In the genomic region with DNA sequence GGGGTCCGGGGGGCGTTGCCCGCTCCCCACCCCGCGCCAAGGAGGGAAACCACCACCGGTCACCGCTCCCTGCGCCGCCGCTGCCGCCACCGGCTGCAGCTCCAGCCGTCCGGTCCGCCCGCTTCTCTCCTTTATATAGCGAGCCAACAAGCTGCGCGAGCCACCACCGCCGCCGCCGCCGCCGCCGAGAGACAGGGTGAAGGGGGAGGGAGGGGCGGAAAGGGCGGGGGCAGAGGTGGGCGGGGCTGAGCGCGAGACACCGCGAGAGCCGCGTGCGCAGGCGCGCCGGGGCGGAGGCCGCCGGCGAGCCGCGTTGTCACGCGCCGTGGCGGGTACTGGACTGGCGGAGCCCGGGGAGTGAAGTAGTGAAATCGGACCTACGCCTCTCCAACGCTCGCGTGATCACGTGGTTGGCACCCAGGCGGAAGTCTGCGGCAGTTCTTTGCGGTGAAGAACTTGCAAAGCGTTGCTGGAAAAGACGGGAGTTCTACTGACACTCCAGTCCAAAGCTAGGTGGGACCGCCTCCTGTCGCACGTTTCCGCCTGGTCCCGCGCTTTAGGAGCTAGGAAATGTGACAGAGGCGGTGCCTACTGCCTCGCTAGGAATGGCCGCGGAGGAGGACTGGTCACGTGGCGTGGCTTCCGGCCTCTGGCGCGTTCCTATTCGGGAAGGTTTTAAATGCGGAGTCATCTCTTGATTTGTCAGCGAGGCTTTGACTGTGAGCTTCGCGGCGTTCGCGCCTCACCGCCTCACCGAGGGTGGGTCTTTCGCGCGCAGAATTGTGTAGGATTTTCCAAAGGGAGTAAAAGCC, we compare ENCODE assay signal across 8 cellular contexts. TPM values are rescaled to one million over a fixed set of nuclear protein-coding genes. Genes with fewer than 3 reads are reported as not detected.
DNase-seq lines count a peak whose midpoint lies in the region; ATAC-seq and TF ChIP-seq lines count a peak whose summit lies in the region.

A gene (minus strand): TSS at position 193 of the 812 bp plus-strand sequence. CDS start 441 bp downstream, outside the sequence.

- H3K36me3 ChIP-seq in liver (ENCODE audit: control insufficient read depth in 4 of 4, insufficient read depth in 3 of 4, low read depth in 1 of 4, low read length in 3 of 4), result peaks cover 0 to 5% (median 2%) of the 10 kb centered on the region in 4 donors

- peak within 1 kb of the TSS; percentile 96 to 100 for H3K9ac ChIP-seq in liver (ENCODE audit: low read depth in 1 of 2, low read length in 2 of 2)

- intact Hi-C loops in activated CD4-positive, alpha-beta memory T cell treated with anti-CD3 and anti-CD28 coated beads for 36 hours (cut with micrococcal nuclease), result loop anchor here (1.0 to 2.0 kb wide), 6 partner anchors 51 to 634 kb away; a partner anchor contains a TSS
- intact Hi-C loops in dorsolateral prefrontal cortex (cut with DNase I), result loop anchor here in 1 of 2 donors (2.0 kb wide), 1 partner anchor 50 kb away; no protein-coding TSS in a partner anchor

- peak in 15 of 56 donors; percentile 3 to 37 (median 23) for TF ChIP-seq CTCF in dorsolateral prefrontal cortex (IDR thresholded peaks at IDR 0.05 in 54 of 56, conservative IDR thresholded peaks at IDR 0.05 in 2 of 56; ENCODE audit: low read depth in 1 of 56, partially characterized antibody in 56 of 56)
- no peak for TF ChIP-seq CTCF in liver (IDR thresholded peaks at IDR 0.05; ENCODE audit: low read depth, low read length, missing input control)

- H3K27me3 Mint-ChIP-seq in activated CD4-positive, alpha-beta memory T cell treated with anti-CD3 and anti-CD28 coated beads for 36 hours, result peaks cover 2% of the 10 kb centered on the region

- CTCF ChIA-PET in activated CD4-positive, alpha-beta memory T cell treated with anti-CD3 and anti-CD28 coated beads for 36 hours (lab: Charles Lee), result interaction anchor here (0.7 to 1.8 kb wide), 3 partner anchors 50 to 233 kb away, joined by 3 to 5 read pairs (median 4); no protein-coding TSS in a partner anchor

- ATAC-seq in GM19438 (IDR thresholded peaks at IDR 0.05; ENCODE audit: low read depth, unreplicated experiment) (peak; percentile 68), HG03575 (IDR thresholded peaks at IDR 0.05; ENCODE audit: extremely low read depth, insufficient number of reproducible peaks, low FRiP score, unreplicated experiment) (peak; percentile 51)

- peak; percentile 98 for DNase-seq in CD1c-positive myeloid dendritic cell (ENCODE audit: extremely low spot score)
- peak; percentile 84 for DNase-seq in NCI-H82 treated with DMSO at 0.1 percent for 48 hours (lab: John Stamatoyannopoulos, UW; ENCODE audit: unreplicated experiment)
- peak; percentile 96 for DNase-seq in activated CD4-positive, alpha-beta memory T cell treated with anti-CD3 and anti-CD28 coated beads for 36 hours
- DNase-seq in dorsolateral prefrontal cortex, result peak; percentile 84 to 97 (median 94)
- peak; percentile 94 for DNase-seq in stimulated activated CD4-positive, alpha-beta T cell treated with anti-CD3 and anti-CD28 coated beads, Interleukin-4, amount 100 ng/mL, for 24 hours

- peak within 1 kb of the TSS; percentile 96 to 100 (median 99) for H3K27ac ChIP-seq in dorsolateral prefrontal cortex
- peak within 1 kb of the TSS; percentile 99 for H3K27ac ChIP-seq in liver (ENCODE audit: low read depth in 1 of 2, low read length in 2 of 2)

- peak within 1 kb of the TSS; percentile 62 to 96 (median 83) for H3K4me3 ChIP-seq in dorsolateral prefrontal cortex
- H3K4me3 ChIP-seq in liver (ENCODE audit: low read depth in 1 of 3, low read length in 3 of 3), result peak within 1 kb of the TSS; percentile 92 to 96 (median 94)

- H3K9me3 ChIP-seq in liver (ENCODE audit: control insufficient read depth in 4 of 4, low read length in 3 of 4), result no peaks in the 10 kb centered on the region

- H3K4me1 ChIP-seq in liver (ENCODE audit: control insufficient read depth in 4 of 4, insufficient read depth in 4 of 4, low read length in 3 of 4), result peaks cover 7 to 36% (median 21%) of the 10 kb centered on the region in 4 donors

- H3K36me3 Mint-ChIP-seq in activated CD4-positive, alpha-beta memory T cell treated with anti-CD3 and anti-CD28 coated beads for 36 hours, result peaks cover 12% of the 10 kb centered on the region

- peaks cover 34% of the 10 kb centered on the region for H3K4me1 Mint-ChIP-seq in activated CD4-positive, alpha-beta memory T cell treated with anti-CD3 and anti-CD28 coated beads for 36 hours (ENCODE audit: low read depth)

- H3K9me3 Mint-ChIP-seq in activated CD4-positive, alpha-beta memory T cell treated with anti-CD3 and anti-CD28 coated beads for 36 hours, result no peaks in the 10 kb centered on the region

- H3K4me3 Mint-ChIP-seq in activated CD4-positive, alpha-beta memory T cell treated with anti-CD3 and anti-CD28 coated beads for 36 hours, result peak within 1 kb of the TSS; percentile 96

- peak within 1 kb of the TSS; percentile 97 for H3K27ac Mint-ChIP-seq in activated CD4-positive, alpha-beta memory T cell treated with anti-CD3 and anti-CD28 coated beads for 36 hours

- TF ChIP-seq RAD21 in liver (IDR thresholded peaks at IDR 0.05), result no peak

- H3K27me3 ChIP-seq in dorsolateral prefrontal cortex (no peaks in the 10 kb centered on the region), liver (ENCODE audit: control insufficient read depth in 4 of 4, insufficient read depth in 4 of 4, low read length in 3 of 4) (no peaks in the 10 kb centered on the region)

- POLR2A ChIA-PET in activated CD4-positive, alpha-beta memory T cell treated with anti-CD3 and anti-CD28 coated beads for 36 hours (lab: Charles Lee), result interaction anchor here (0.6 to 1.4 kb wide), 11 partner anchors 16 to 296 kb away, joined by 3 to 7 read pairs (median 4); a partner anchor contains a TSS

- WGBS in liver, result under 1% methylated on average over 90 of the region's 90 CpGs

TF ChIP-seq in liver, 16 proteins besides CTCF, POLR2A, EP300 and RAD21 (continues in another document):
- TF ChIP-seq EGR1 (IDR thresholded peaks at IDR 0.05; ENCODE audit: low read depth in 2 of 2), result no peak
- TF ChIP-seq FOXA1 (IDR thresholded peaks at IDR 0.05), result no peak
- peak; percentile 92 for TF ChIP-seq TAF1 (conservative IDR thresholded peaks at IDR 0.05)
- TF ChIP-seq, protein P1, sequence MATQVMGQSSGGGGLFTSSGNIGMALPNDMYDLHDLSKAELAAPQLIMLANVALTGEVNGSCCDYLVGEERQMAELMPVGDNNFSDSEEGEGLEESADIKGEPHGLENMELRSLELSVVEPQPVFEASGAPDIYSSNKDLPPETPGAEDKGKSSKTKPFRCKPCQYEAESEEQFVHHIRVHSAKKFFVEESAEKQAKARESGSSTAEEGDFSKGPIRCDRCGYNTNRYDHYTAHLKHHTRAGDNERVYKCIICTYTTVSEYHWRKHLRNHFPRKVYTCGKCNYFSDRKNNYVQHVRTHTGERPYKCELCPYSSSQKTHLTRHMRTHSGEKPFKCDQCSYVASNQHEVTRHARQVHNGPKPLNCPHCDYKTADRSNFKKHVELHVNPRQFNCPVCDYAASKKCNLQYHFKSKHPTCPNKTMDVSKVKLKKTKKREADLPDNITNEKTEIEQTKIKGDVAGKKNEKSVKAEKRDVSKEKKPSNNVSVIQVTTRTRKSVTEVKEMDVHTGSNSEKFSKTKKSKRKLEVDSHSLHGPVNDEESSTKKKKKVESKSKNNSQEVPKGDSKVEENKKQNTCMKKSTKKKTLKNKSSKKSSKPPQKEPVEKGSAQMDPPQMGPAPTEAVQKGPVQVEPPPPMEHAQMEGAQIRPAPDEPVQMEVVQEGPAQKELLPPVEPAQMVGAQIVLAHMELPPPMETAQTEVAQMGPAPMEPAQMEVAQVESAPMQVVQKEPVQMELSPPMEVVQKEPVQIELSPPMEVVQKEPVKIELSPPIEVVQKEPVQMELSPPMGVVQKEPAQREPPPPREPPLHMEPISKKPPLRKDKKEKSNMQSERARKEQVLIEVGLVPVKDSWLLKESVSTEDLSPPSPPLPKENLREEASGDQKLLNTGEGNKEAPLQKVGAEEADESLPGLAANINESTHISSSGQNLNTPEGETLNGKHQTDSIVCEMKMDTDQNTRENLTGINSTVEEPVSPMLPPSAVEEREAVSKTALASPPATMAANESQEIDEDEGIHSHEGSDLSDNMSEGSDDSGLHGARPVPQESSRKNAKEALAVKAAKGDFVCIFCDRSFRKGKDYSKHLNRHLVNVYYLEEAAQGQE (IDR thresholded peaks at IDR 0.05), result peak; percentile 93
- no peak for TF ChIP-seq JUND (IDR thresholded peaks at IDR 0.05)
- no peak for TF ChIP-seq RXRA (IDR thresholded peaks at IDR 0.05)
- no peak for TF ChIP-seq FOXA2 (IDR thresholded peaks at IDR 0.05)
- no peak for TF ChIP-seq GABPA (IDR thresholded peaks at IDR 0.05 in 1 of 2, conservative IDR thresholded peaks at IDR 0.05 in 1 of 2)
- TF ChIP-seq YY1 (IDR thresholded peaks at IDR 0.05), result peak; percentile 99
- TF ChIP-seq NR2F2 (IDR thresholded peaks at IDR 0.05), result peak; percentile 9
- peak; percentile 63 for TF ChIP-seq SP1 (IDR thresholded peaks at IDR 0.05)
- TF ChIP-seq HNF4G (IDR thresholded peaks at IDR 0.05), result no peak
- TF ChIP-seq, protein P2, sequence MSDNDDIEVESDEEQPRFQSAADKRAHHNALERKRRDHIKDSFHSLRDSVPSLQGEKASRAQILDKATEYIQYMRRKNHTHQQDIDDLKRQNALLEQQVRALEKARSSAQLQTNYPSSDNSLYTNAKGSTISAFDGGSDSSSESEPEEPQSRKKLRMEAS (IDR thresholded peaks at IDR 0.05), result peak; percentile 45
- TF ChIP-seq HNF4A (conservative IDR thresholded peaks at IDR 0.05), result peak; percentile 3 to 12
- TF ChIP-seq, protein P3, sequence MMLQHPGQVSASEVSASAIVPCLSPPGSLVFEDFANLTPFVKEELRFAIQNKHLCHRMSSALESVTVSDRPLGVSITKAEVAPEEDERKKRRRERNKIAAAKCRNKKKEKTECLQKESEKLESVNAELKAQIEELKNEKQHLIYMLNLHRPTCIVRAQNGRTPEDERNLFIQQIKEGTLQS (IDR thresholded peaks at IDR 0.05), result no peak

RNA-seq across cellular contexts. Expression of the gene that starts here (rescaled TPM):
- total RNA-seq in activated CD4-positive, alpha-beta memory T cell treated with anti-CD3 and anti-CD28 coated beads for 36 hours, result 10 to 100 TPM; 38.9 to 40.1 TPM
- total RNA-seq in dorsolateral prefrontal cortex, result 10 to 100 TPM; 28.5 to 73.1 (median 53.1) TPM
- total RNA-seq in liver, result 10 to 100 TPM; 13.6 to 22.1 TPM
- polyA plus RNA-seq in liver, result 1 to 10 TPM; 2.9 to 5.8 TPM

Comparison
In these comparisons a context has a peak if more than half of its experiments do, and no peak if none do; other contexts are left out.
1. Peak in every context shown above with its lines: DNase-seq, ATAC-seq, H3K4me3 ChIP-seq and H3K27ac ChIP-seq.